In genomic region chr9:121284733-121285451, GRCh38 we compare ENCODE assay signal across 13 cellular contexts. TPM values are rescaled to one million over a fixed set of nuclear protein-coding genes. Genes with fewer than 3 reads are reported as not detected.
A peak's percentile ranks its signal among the peaks of the same experiment; 100 is the strongest.
DNase-seq lines count a peak whose midpoint lies in the region; TF ChIP-seq lines count a peak whose summit lies in the region.
"Had no signal": no experiment of that assay in that cellular context is flagged by ENCODE, and none has a peak within 500 bp of the region (broad histone marks: within the 10 kb centered on the region; RNA-seq: fewer than 3 reads in every experiment).

No MANE protein-coding gene starts in this region.

- intact Hi-C loops in dorsolateral prefrontal cortex (cut with DNase I) = loop anchor here (5.0 kb wide), 2 partner anchors 87 to 92 kb away; partner anchors contain the start of gene STOM (in 1 of the 2)

- peaks cover 67% of the 10 kb centered on the region for H3K4me1 Mint-ChIP-seq in mesothelial cell of epicardium

- peaks cover 3% of the 10 kb centered on the region for H3K36me3 Mint-ChIP-seq in mesothelial cell of epicardium

- no peaks in the 10 kb centered on the region for H3K27me3 Mint-ChIP-seq in mesothelial cell of epicardium (ENCODE audit: low read depth)

- no peak overlapping the region for H3K4me3 Mint-ChIP-seq in mesothelial cell of epicardium
- H3K4me3 Mint-ChIP-seq: T-helper 2 cell treated with Interferon-gamma antibody and Interleukin-4, amounts not matched to agents 5 μg/mL and 100 μg/mL, for 36 hours had no signal

- TF ChIP-seq CTCF in dorsolateral prefrontal cortex (IDR thresholded peaks at IDR 0.05 in 54 of 56, conservative IDR thresholded peaks at IDR 0.05 in 2 of 56; ENCODE audit: low read depth in 1 of 56, partially characterized antibody in 56 of 56) = no peak
- TF ChIP-seq CTCF in mesothelial cell of epicardium (IDR thresholded peaks at IDR 0.05; ENCODE audit: unreplicated experiment) = no peak

- H3K4me3 ChIP-seq in dorsolateral prefrontal cortex = peak overlapping the region in 1 of 59 donors; percentile 25
- H3K4me3 ChIP-seq: GM12878 had no signal

- no peaks in the 10 kb centered on the region for H3K9me3 Mint-ChIP-seq in mesothelial cell of epicardium
- H3K9me3 Mint-ChIP-seq: T-helper 2 cell treated with Interferon-gamma antibody and Interleukin-4, amounts not matched to agents 5 μg/mL and 100 μg/mL, for 36 hours had no signal

- H3K27ac ChIP-seq in dorsolateral prefrontal cortex = peak overlapping the region; percentile 91 to 100 (median 99)
- H3K27ac ChIP-seq in substantia nigra (ENCODE audit: low read depth, low read length, poor library complexity, severe bottlenecking) = peak overlapping the region; percentile 98

- H3K27ac Mint-ChIP-seq in mesothelial cell of epicardium = peak overlapping the region; percentile 94
- H3K27ac Mint-ChIP-seq: T-helper 2 cell treated with Interferon-gamma antibody and Interleukin-4, amounts not matched to agents 5 μg/mL and 100 μg/mL, for 36 hours had no signal

- DNase-seq in NCI-H69 (lab: John Stamatoyannopoulos, UW) (peak; percentile 14), dorsolateral prefrontal cortex (peak in 1 of 10 donors; percentile 25), mesothelial cell of epicardium (ENCODE audit: low spot score in 2 of 2, unreplicated experiment in 2 of 2) (no peak), substantia nigra (lab: John Stamatoyannopoulos, UW) (no peak), ecto neural progenitor cell (ENCODE audit: low spot score) (no peak), CD1c-positive myeloid dendritic cell (ENCODE audit: extremely low spot score) (no peak), NCI-H128 (lab: John Stamatoyannopoulos, UW; ENCODE audit: unreplicated experiment) (no peak)
- no peak for DNase-seq in stimulated activated CD4-positive, alpha-beta T cell treated with anti-CD3 and anti-CD28 coated beads, Interleukin-1b, Interleukin-23, amount 100 ng/mL, for 48 hours
- DNase-seq: NCI-H1436 treated with DMSO at 0.1 percent for 48 hours; NK-92 treated with Interleukin-12 subunit alpha and Interleukin-12 subunit beta, amount 100 ng/mL, for 24 hours; stimulated activated CD4-positive, alpha-beta T cell treated with anti-CD3 and anti-CD28 coated beads, Interleukin-2, amount 100 ng/mL, for 48 hours had no signal

- H3K27me3 ChIP-seq in dorsolateral prefrontal cortex = no peaks in the 10 kb centered on the region

RNA-seq across cellular contexts. Expression of gene GSN, which starts 16.9 kb away (rescaled TPM):
- total RNA-seq in dorsolateral prefrontal cortex (100 to 1,000 TPM in 119 of 120 experiments, 10 to 100 TPM in 1; 88.2 to 740 (median 233) TPM), mesothelial cell of epicardium (106 to 114 TPM (median 109 TPM) in 3 replicates)
